Comparison of ENCODE assay signal across 19 cellular contexts in the genomic region with DNA sequence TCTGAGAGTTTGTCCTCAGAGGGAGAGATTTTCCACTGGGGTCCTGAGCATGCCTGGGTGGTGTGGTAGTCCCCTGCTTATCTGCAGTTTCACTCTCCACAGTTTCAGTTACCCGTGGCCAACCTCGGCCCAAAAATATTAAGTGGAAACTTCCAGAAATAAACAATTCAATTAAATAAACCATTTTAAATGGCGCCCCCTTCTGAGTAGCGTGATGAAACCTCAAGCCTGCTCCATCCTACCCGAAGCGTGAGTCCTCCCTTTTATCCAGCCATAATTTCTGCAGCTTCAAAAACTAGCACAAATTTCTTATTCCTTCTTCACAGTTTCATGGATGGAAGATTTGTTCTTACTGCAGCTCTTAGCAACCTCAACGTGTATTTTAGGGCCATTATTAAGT. TPM values are rescaled to one million over a fixed set of nuclear protein-coding genes. Genes with fewer than 3 reads are reported as not detected.
DNase-seq lines count a peak whose midpoint lies in the region; ATAC-seq and TF ChIP-seq lines count a peak whose summit lies in the region.
"Had no signal": no experiment of that assay in that cellular context is flagged by ENCODE, and none has a peak within 500 bp of the region (broad histone marks: within the 10 kb centered on the region; RNA-seq: fewer than 3 reads in every experiment).

No MANE protein-coding gene starts in this region.

- no peak overlapping the region for H3K4me3 Mint-ChIP-seq in activated naive CD4-positive, alpha-beta T cell treated with anti-CD3 and anti-CD28 coated beads for 36 hours
- H3K4me3 Mint-ChIP-seq: IgD-negative memory B cell had no signal

- peak; percentile 8 for DNase-seq in activated naive CD4-positive, alpha-beta T cell treated with anti-CD3 and anti-CD28 coated beads for 36 hours
- no peak for DNase-seq in activated naive CD4-positive, alpha-beta T cell (lab: John Stamatoyannopoulos, UW)
- DNase-seq in OCI-M1 (lab: John Stamatoyannopoulos, UW) (peak; percentile 10), choroid plexus epithelial cell (ENCODE audit: low read depth) (peak; percentile 11)
- DNase-seq in activated CD8-positive, alpha-beta memory T cell treated with anti-CD3 and anti-CD28 coated beads, Interleukin-2, amount 50 U/mL, for 4 hours: no peak
- DNase-seq: 8988T, C1 segment of cervical spinal cord, Caco-2, GM23248, MV-4-11, NCI-H1417 treated with DMSO at 0.1 percent for 48 hours, NCI-H345, NCI-H526 treated with DMSO at 0.1 percent for 48 hours, SHP77 had no signal

- no peak for ATAC-seq in HG03342 (IDR thresholded peaks at IDR 0.05; ENCODE audit: unreplicated experiment)
- no peak for ATAC-seq in HG03378 (IDR thresholded peaks at IDR 0.05; ENCODE audit: unreplicated experiment)
- ATAC-seq in HG03571 (IDR thresholded peaks at IDR 0.05; ENCODE audit: unreplicated experiment): no peak

- intact Hi-C loops in activated naive CD4-positive, alpha-beta T cell treated with anti-CD3 and anti-CD28 coated beads for 36 hours (cut with micrococcal nuclease): loop anchor here (5.0 kb wide), 1 partner anchor 342 kb away; no protein-coding TSS in a partner anchor

- no peak overlapping the region for H3K4me3 ChIP-seq in choroid plexus epithelial cell (ENCODE audit: low read depth, low read length)
- H3K4me3 ChIP-seq: GM12878, GM23248 had no signal

- peaks cover 5% of the 10 kb centered on the region for H3K4me1 Mint-ChIP-seq in activated naive CD4-positive, alpha-beta T cell treated with anti-CD3 and anti-CD28 coated beads for 36 hours (ENCODE audit: low read depth)
- H3K4me1 Mint-ChIP-seq: IgD-negative memory B cell had no signal

- no peaks in the 10 kb centered on the region for H3K36me3 Mint-ChIP-seq in activated naive CD4-positive, alpha-beta T cell treated with anti-CD3 and anti-CD28 coated beads for 36 hours (ENCODE audit: low read depth)

- H3K9me3 Mint-ChIP-seq in activated naive CD4-positive, alpha-beta T cell treated with anti-CD3 and anti-CD28 coated beads for 36 hours: no peaks in the 10 kb centered on the region

- no peaks in the 10 kb centered on the region for H3K27me3 Mint-ChIP-seq in activated naive CD4-positive, alpha-beta T cell treated with anti-CD3 and anti-CD28 coated beads for 36 hours (ENCODE audit: low read depth)

- no peak overlapping the region for H3K27ac Mint-ChIP-seq in activated naive CD4-positive, alpha-beta T cell treated with anti-CD3 and anti-CD28 coated beads for 36 hours
- H3K27ac Mint-ChIP-seq: IgD-negative memory B cell had no signal

- CTCF ChIA-PET in activated naive CD4-positive, alpha-beta T cell treated with anti-CD3 and anti-CD28 coated beads for 36 hours (lab: Charles Lee): no interaction called here

- peak; percentile 39 for TF ChIP-seq CTCF in choroid plexus epithelial cell (conservative IDR thresholded peaks at IDR 0.05; ENCODE audit: low read depth, low read length)

RNA-seq across cellular contexts. Expression of a gene that starts 26.7 kb away (rescaled TPM):
- not detected for total RNA-seq in activated naive CD4-positive, alpha-beta T cell treated with anti-CD3 and anti-CD28 coated beads for 36 hours
- total RNA-seq: Caco-2, GM12878, GM23248 had no signal

RNA-seq across cellular contexts. Expression of a gene that starts 36.8 kb away (rescaled TPM):
- under 1 TPM; 0.59 to 0.74 TPM for total RNA-seq in activated naive CD4-positive, alpha-beta T cell treated with anti-CD3 and anti-CD28 coated beads for 36 hours

RNA-seq across cellular contexts. Expression of a gene that starts 40.5 kb away (rescaled TPM):
- 10 to 100 TPM; 10.8 to 11.5 TPM for total RNA-seq in activated naive CD4-positive, alpha-beta T cell treated with anti-CD3 and anti-CD28 coated beads for 36 hours

RNA-seq across cellular contexts. Expression of a gene that starts 52.9 kb away (rescaled TPM):
- not detected for total RNA-seq in activated naive CD4-positive, alpha-beta T cell treated with anti-CD3 and anti-CD28 coated beads for 36 hours
- total RNA-seq: Caco-2, GM12878, GM23248 had no signal

Comparison
In these comparisons a context has a peak if more than half of its experiments do, and no peak if none do; other contexts are left out.
1. DNase-seq: peak in activated naive CD4-positive, alpha-beta T cell treated with anti-CD3 and anti-CD28 coated beads for 36 hours (single experiment), OCI-M1 (single experiment) and choroid plexus epithelial cell (single experiment); none in activated naive CD4-positive, alpha-beta T cell (0 of 4) and activated CD8-positive, alpha-beta memory T cell treated with anti-CD3 and anti-CD28 coated beads, Interleukin-2, amount 50 U/mL, for 4 hours (single experiment).